26 cellular contexts compared by ENCODE assay signal in the genomic region with DNA sequence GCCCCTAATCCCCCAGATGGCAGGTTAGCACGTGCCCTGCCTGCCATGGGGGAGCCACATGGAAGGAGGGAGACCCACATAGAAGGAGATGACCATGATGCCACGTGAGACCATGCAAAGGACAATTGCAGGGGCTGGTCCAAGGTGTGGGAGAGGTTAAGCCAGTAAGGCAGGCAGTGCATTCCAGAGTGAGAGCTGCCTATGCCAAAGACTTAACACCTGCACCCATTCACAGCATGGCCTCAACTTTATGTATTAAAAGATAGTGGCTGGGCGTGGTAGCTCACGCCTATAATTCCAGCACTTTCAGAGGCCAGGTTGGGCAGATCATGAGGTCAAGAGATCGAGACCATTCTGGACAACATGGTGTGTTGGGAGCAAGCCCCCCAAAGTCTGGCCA.
"Had no signal": no experiment of that assay in that cellular context is flagged by ENCODE, and none has a peak within 500 bp of the region (broad histone marks: within the 10 kb centered on the region; RNA-seq: fewer than 3 reads in every experiment).

No MANE protein-coding gene starts in this region.

- H3K27ac ChIP-seq: esophagus squamous epithelium, parathyroid adenoma, sigmoid colon, suprapubic skin, vagina had no signal

- FAIRE-seq: endometrium, islet of Langerhans had no signal

- H3K27me3 Mint-ChIP-seq: progenitor cell of endocrine pancreas had no signal

- H3K27me3 ChIP-seq: right atrium auricular region, sigmoid colon, vagina had no signal

- H3K9me3 Mint-ChIP-seq: effector memory CD8-positive, alpha-beta T cell had no signal

- DNase-seq: cerebellar nuclear complex; cortex of kidney; effector memory CD8-positive, alpha-beta T cell; erythroblast; esophagus squamous epithelium; foreskin melanocyte; heart right ventricle; hippocampal formation; kidney glomerular epithelial cell; naive thymus-derived CD8-positive, alpha-beta T cell; sigmoid colon; stimulated activated CD4-positive, alpha-beta T cell treated with anti-CD3 and anti-CD28 coated beads, Interleukin-2, amount 100 ng/mL, for 24 hours; stimulated activated CD4-positive, alpha-beta T cell treated with anti-CD3 and anti-CD28 coated beads, Interleukin-4, amount 100 ng/mL, for 24 hours; stimulated activated naive B cell treated with anti-CD40 and anti-IgM and Interleukin-4, amounts not matched to agents 10 μg/mL and 1 μg/mL and 100 μg/mL, for 72 hours; trophoblast cell had no signal

- H3K9ac ChIP-seq: parathyroid adenoma had no signal

- H3K4me1 ChIP-seq: parathyroid adenoma had no signal

- H3K36me3 ChIP-seq: esophagus squamous epithelium, heart right ventricle, right atrium auricular region, sigmoid colon, suprapubic skin, vagina had no signal

- H3K4me3 Mint-ChIP-seq: memory B cell; mesothelial cell of epicardium; stimulated activated naive B cell treated with anti-CD40 and anti-IgM and Interleukin-4, amounts not matched to agents 10 μg/mL and 1 μg/mL and 100 μg/mL, for 72 hours; stimulated activated naive CD8-positive, alpha-beta T cell treated with anti-CD3 and anti-CD28 coated beads, Interleukin-15, Interleukin-2, amounts not matched to agents 100 ng/mL and 50 ng/mL, for 24 hours had no signal

- H3K27ac Mint-ChIP-seq: memory B cell; mesothelial cell of epicardium; progenitor cell of endocrine pancreas; stimulated activated naive B cell treated with anti-CD40 and anti-IgM and Interleukin-4, amounts not matched to agents 10 μg/mL and 1 μg/mL and 100 μg/mL, for 72 hours; stimulated activated naive CD8-positive, alpha-beta T cell treated with anti-CD3 and anti-CD28 coated beads, Interleukin-15, Interleukin-2, amounts not matched to agents 100 ng/mL and 50 ng/mL, for 24 hours had no signal

- H3K9me3 ChIP-seq: vagina had no signal

- H3K4me3 ChIP-seq: esophagus squamous epithelium, lung, right atrium auricular region, sigmoid colon, suprapubic skin, vagina had no signal

- ATAC-seq: effector memory CD8-positive, alpha-beta T cell; naive thymus-derived CD8-positive, alpha-beta T cell; stimulated activated naive B cell treated with anti-CD40 and anti-IgM and Interleukin-4, amounts not matched to agents 10 μg/mL and 1 μg/mL and 100 μg/mL, for 72 hours had no signal

- H3K36me3 Mint-ChIP-seq: naive thymus-derived CD8-positive, alpha-beta T cell had no signal

- H3K79me2 ChIP-seq: parathyroid adenoma had no signal
